ENCODE assay signal across 19 cellular contexts in genomic region chr11:24513837-24514594, GRCh38. TPM values are rescaled to one million over a fixed set of nuclear protein-coding genes. Genes with fewer than 3 reads are reported as not detected.
DNase-seq lines count a peak whose midpoint lies in the region; ATAC-seq and TF ChIP-seq lines count a peak whose summit lies in the region.
"Had no signal": no experiment of that assay in that cellular context is flagged by ENCODE, and none has a peak within 500 bp of the region (broad histone marks: within the 10 kb centered on the region; RNA-seq: fewer than 3 reads in every experiment).

No MANE protein-coding gene starts in this region.

- H3K9me3 ChIP-seq in neural progenitor cell (ENCODE audit: low read depth), result no peaks in the 10 kb centered on the region
- H3K9me3 ChIP-seq: adrenal gland, ovary had no signal

- peak overlapping the region; percentile 81 for H2AFZ ChIP-seq in neural progenitor cell (replicated peaks)
- H2AFZ ChIP-seq: PC-9 had no signal

- no peaks in the 10 kb centered on the region for H3K36me3 ChIP-seq in neural progenitor cell
- H3K36me3 ChIP-seq: adrenal gland, ovary had no signal

- DNase-seq in NCI-H1417 (lab: John Stamatoyannopoulos, UW) (peak in 2 of 3 experiments; percentile 8 to 42), NCI-H1417 treated with DMSO at 0.1 percent for 48 hours (lab: John Stamatoyannopoulos, UW) (no peak), neural progenitor cell (ENCODE audit: low spot score) (peak; percentile 11)
- no peak for DNase-seq in activated CD4-positive, alpha-beta T cell treated with anti-CD3 and anti-CD28 coated beads, Interleukin-2, amount 10 ng/mL, durations not matched to agents 24 days and 14 days
- DNase-seq: activated T-cell treated with anti-CD3 and anti-CD28 coated beads, Interleukin-2, amount 50 U/mL, for 24 hours; adrenal gland; cortex of kidney; mesendoderm; NCI-H2227 treated with DMSO at 0.1 percent for 48 hours; ovary; PC-9 had no signal

- H3K79me2 ChIP-seq in neural progenitor cell (ENCODE audit: low read depth), result no peaks in the 10 kb centered on the region

- H3K27ac Mint-ChIP-seq in neural progenitor cell, result no peak overlapping the region
- H3K27ac Mint-ChIP-seq in activated CD4-positive, alpha-beta T cell treated with anti-CD3 and anti-CD28 coated beads, Interleukin-2, amount 10 ng/mL, durations not matched to agents 24 days and 14 days, result no peak overlapping the region
- H3K27ac Mint-ChIP-seq: activated T-cell treated with anti-CD3 and anti-CD28 coated beads, Interleukin-2, amount 50 U/mL, for 24 hours had no signal

- TF ChIP-seq CTCF in neural progenitor cell (IDR thresholded peaks at IDR 0.05), result no peak

- peaks cover 9% of the 10 kb centered on the region for H3F3A ChIP-seq in neural progenitor cell (ENCODE audit: low read depth)

- H3K4me3 Mint-ChIP-seq in neural progenitor cell, result no peak overlapping the region
- H3K4me3 Mint-ChIP-seq in activated CD4-positive, alpha-beta T cell treated with anti-CD3 and anti-CD28 coated beads, Interleukin-2, amount 10 ng/mL, durations not matched to agents 24 days and 14 days, result no peak overlapping the region
- H3K4me3 Mint-ChIP-seq: activated T-cell treated with anti-CD3 and anti-CD28 coated beads, Interleukin-2, amount 50 U/mL, for 24 hours had no signal

- peaks cover 15% of the 10 kb centered on the region for H3K4me1 ChIP-seq in neural progenitor cell
- H3K4me1 ChIP-seq: adrenal gland had no signal

- no peak overlapping the region for H3K27ac ChIP-seq in neural progenitor cell
- H3K27ac ChIP-seq: 22Rv1, adrenal gland, ovary, PC-9 had no signal

- H3K27me3 ChIP-seq in neural progenitor cell, result no peaks in the 10 kb centered on the region
- H3K27me3 ChIP-seq: adrenal gland, ovary had no signal

- no peaks in the 10 kb centered on the region for H3K36me3 Mint-ChIP-seq in neural progenitor cell
- H3K36me3 Mint-ChIP-seq in activated CD4-positive, alpha-beta T cell treated with anti-CD3 and anti-CD28 coated beads, Interleukin-2, amount 10 ng/mL, durations not matched to agents 24 days and 14 days (ENCODE audit: low read depth), result no peaks in the 10 kb centered on the region

- ATAC-seq in HG02759 (IDR thresholded peaks at IDR 0.05; ENCODE audit: unreplicated experiment) (peak; percentile 92), HG03439 (IDR thresholded peaks at IDR 0.05; ENCODE audit: unreplicated experiment) (peak; percentile 59), GM19455 (IDR thresholded peaks at IDR 0.05; ENCODE audit: unreplicated experiment) (no peak), GM21423 (IDR thresholded peaks at IDR 0.05; ENCODE audit: unreplicated experiment) (no peak)
- ATAC-seq: activated CD4-positive, CD25-positive, alpha-beta regulatory T cell treated with anti-CD3 and anti-CD28 coated beads, Interleukin-2, amount 50 U/mL, for 24 hours; HCT116; HepG2 had no signal

- H4K20me1 ChIP-seq in neural progenitor cell (ENCODE audit: low read depth), result no peaks in the 10 kb centered on the region

- no peak overlapping the region for H3K4me3 ChIP-seq in neural progenitor cell
- H3K4me3 ChIP-seq: adrenal gland, ovary, PC-9 had no signal

- no peaks in the 10 kb centered on the region for H3K27me3 Mint-ChIP-seq in neural progenitor cell (ENCODE audit: insufficient read depth, low read depth)
- H3K27me3 Mint-ChIP-seq in activated CD4-positive, alpha-beta T cell treated with anti-CD3 and anti-CD28 coated beads, Interleukin-2, amount 10 ng/mL, durations not matched to agents 24 days and 14 days, result no peaks in the 10 kb centered on the region
- H3K27me3 Mint-ChIP-seq: activated T-cell treated with anti-CD3 and anti-CD28 coated beads, Interleukin-2, amount 50 U/mL, for 24 hours had no signal

- intact Hi-C loops in activated CD4-positive, alpha-beta T cell treated with anti-CD3 and anti-CD28 coated beads, Interleukin-2, amount 10 ng/mL, durations not matched to agents 24 days and 14 days (cut with micrococcal nuclease), result no loop called here

- H3K4me2 ChIP-seq in neural progenitor cell, result peak overlapping the region; percentile 4
- H3K4me2 ChIP-seq: PC-9 had no signal

- peaks cover 13% of the 10 kb centered on the region for H3K4me1 Mint-ChIP-seq in neural progenitor cell
- no peaks in the 10 kb centered on the region for H3K4me1 Mint-ChIP-seq in activated CD4-positive, alpha-beta T cell treated with anti-CD3 and anti-CD28 coated beads, Interleukin-2, amount 10 ng/mL, durations not matched to agents 24 days and 14 days

- H3K9ac ChIP-seq in neural progenitor cell, result no peak overlapping the region

- H3K9me3 Mint-ChIP-seq in neural progenitor cell, result no peaks in the 10 kb centered on the region
- H3K9me3 Mint-ChIP-seq in activated CD4-positive, alpha-beta T cell treated with anti-CD3 and anti-CD28 coated beads, Interleukin-2, amount 10 ng/mL, durations not matched to agents 24 days and 14 days, result no peaks in the 10 kb centered on the region

RNA-seq across cellular contexts. Expression of gene LUZP2, which starts 17.2 kb away (rescaled TPM):
- 1.6 and 2.5 TPM in 2 replicates for total RNA-seq in neural progenitor cell (ENCODE audit: low replicate concordance)
- not detected in 2 replicates for total RNA-seq in activated CD4-positive, alpha-beta T cell treated with anti-CD3 and anti-CD28 coated beads, Interleukin-2, amount 10 ng/mL, durations not matched to agents 24 days and 14 days
- total RNA-seq: HepG2 had no signal

Comparison
In these comparisons a context has a peak if more than half of its experiments do, and no peak if none do; other contexts are left out.
1. DNase-seq: peak in NCI-H1417 (2 of 3) and neural progenitor cell (single experiment); none in NCI-H1417 treated with DMSO at 0.1 percent for 48 hours (single experiment) and activated CD4-positive, alpha-beta T cell treated with anti-CD3 and anti-CD28 coated beads, Interleukin-2, amount 10 ng/mL, durations not matched to agents 24 days and 14 days (single experiment).
2. ATAC-seq: peak in HG02759 (single experiment) and HG03439 (single experiment); none in GM19455 (single experiment) and GM21423 (single experiment).